Comparison of ENCODE assay signal across 8 cellular contexts in genomic region chr1:155598842-155599331, GRCh38. TPM values are rescaled to one million over a fixed set of nuclear protein-coding genes. Genes with fewer than 3 reads are reported as not detected.
A peak's percentile ranks its signal among the peaks of the same experiment; 100 is the strongest.
DNase-seq lines count a peak whose midpoint lies in the region; ATAC-seq and TF ChIP-seq lines count a peak whose summit lies in the region.

No MANE protein-coding gene starts in this region.

- no peak overlapping the region for H2BK20ac ChIP-seq in H9 (ENCODE audit: low read depth, low read length, poor library complexity, severe bottlenecking)

- no peak overlapping the region for H3K4ac ChIP-seq in H9 (ENCODE audit: low read depth, low read length)

- H3K36me3 Mint-ChIP-seq in H9 (ENCODE audit: insufficient read depth in 1 of 3, low read depth in 3 of 3) (no peaks in the 10 kb centered on the region), endothelial cell (ENCODE audit: low read depth, unreplicated experiment) (no peaks in the 10 kb centered on the region)
- no peaks in the 10 kb centered on the region for H3K36me3 Mint-ChIP-seq in activated CD4-positive, alpha-beta memory T cell treated with anti-CD3 and anti-CD28 coated beads, Interleukin-2, amount 10 ng/mL, durations not matched to agents 7 days and 5 days (ENCODE audit: low read depth)

- H4K5ac ChIP-seq in H9 (ENCODE audit: insufficient read length, low read depth, low read length) = no peak overlapping the region

- no peak overlapping the region for H3K4me3 ChIP-seq in gastroesophageal sphincter

- no peak for TF ChIP-seq POLR2A in gastroesophageal sphincter (IDR thresholded peaks at IDR 0.05)

- H3K4me3 Mint-ChIP-seq in H9 = peak overlapping the region in 1 of 2 experiments; percentile 49; a peak in 2 of 5 replicates
- H3K4me3 Mint-ChIP-seq in activated CD4-positive, alpha-beta memory T cell treated with anti-CD3 and anti-CD28 coated beads, Interleukin-2, amount 10 ng/mL, durations not matched to agents 7 days and 5 days = peak overlapping the region; percentile 69
- H3K4me3 Mint-ChIP-seq in endothelial cell (ENCODE audit: unreplicated experiment) = no peak overlapping the region

- H3K9ac ChIP-seq in H9 (ENCODE audit: extremely low read depth, insufficient read length, low read length) = no peak overlapping the region

- H4K91ac ChIP-seq in H9 (ENCODE audit: insufficient read length, low read depth, low read length) = no peak overlapping the region

- H2BK15ac ChIP-seq in H9 (ENCODE audit: low read depth, low read length) = no peak overlapping the region

- H3K18ac ChIP-seq in H9 (ENCODE audit: insufficient read length, low read depth, low read length) = no peak overlapping the region

- WGBS in H9 (ENCODE audit: extremely low coverage, insufficient read length, low lambda C conversion rate) = no CpG with 5 or more reads among the region's 12 CpGs
- WGBS in gastroesophageal sphincter (ENCODE audit: low coverage in 1 of 2), 2 donors = 4 to 6% methylated on average over 10 to 12 of the region's 12 CpGs

- no peak overlapping the region for H3K23ac ChIP-seq in H9 (ENCODE audit: insufficient read length, low read depth, low read length)

- no peak overlapping the region for H2AK5ac ChIP-seq in H9 (ENCODE audit: insufficient read length, low read length)

- no peaks in the 10 kb centered on the region for H3K23me2 ChIP-seq in H9 (ENCODE audit: insufficient read length, low read depth, low read length, poor library complexity, severe bottlenecking)

- H3K4me1 Mint-ChIP-seq in H9 (peaks cover 20 to 21% of the 10 kb centered on the region in 2 experiments), endothelial cell (ENCODE audit: unreplicated experiment) (peaks cover 8% of the 10 kb centered on the region)
- peaks cover 16% of the 10 kb centered on the region for H3K4me1 Mint-ChIP-seq in activated CD4-positive, alpha-beta memory T cell treated with anti-CD3 and anti-CD28 coated beads, Interleukin-2, amount 10 ng/mL, durations not matched to agents 7 days and 5 days

- H3K9me3 ChIP-seq in H9 (ENCODE audit: control insufficient read depth, low read depth, low read length) (no peaks in the 10 kb centered on the region), gastroesophageal sphincter (no peaks in the 10 kb centered on the region)

- no peak overlapping the region for H3K56ac ChIP-seq in H9 (ENCODE audit: insufficient read length, low read depth, low read length)

- H2AFZ ChIP-seq in H9 (ENCODE audit: low read length) = no peak overlapping the region

- H2BK12ac ChIP-seq in H9 (ENCODE audit: insufficient read length, low read depth, low read length) = no peak overlapping the region

- no peak overlapping the region for H4K8ac ChIP-seq in H9 (replicated peaks; ENCODE audit: insufficient read length, low read depth, low read length)

- TF ChIP-seq EP300 in gastroesophageal sphincter (IDR thresholded peaks at IDR 0.05) = no peak

- no peak overlapping the region for H2BK120ac ChIP-seq in H9 (ENCODE audit: low read depth, low read length, poor library complexity, severe bottlenecking)

- H3K27ac ChIP-seq in H9 (ENCODE audit: insufficient read length, low read depth, low read length) = no peak overlapping the region
- H3K27ac ChIP-seq in gastroesophageal sphincter = no peak overlapping the region

- no peak overlapping the region for H3K14ac ChIP-seq in H9 (ENCODE audit: insufficient read depth, low read length)

- H3K79me2 ChIP-seq in H9 (ENCODE audit: insufficient read depth, low read length) = no peaks in the 10 kb centered on the region

- CTCF ChIA-PET in activated CD4-positive, alpha-beta memory T cell treated with anti-CD3 and anti-CD28 coated beads, Interleukin-2, amount 10 ng/mL, durations not matched to agents 7 days and 5 days (lab: Charles Lee) = interaction anchor here (0.6 to 1.3 kb wide), 3 partner anchors 11 to 347 kb away, joined by 3 to 5 read pairs (median 4); partner anchors contain the start of gene MSTO1

- H3K36me3 ChIP-seq in gastroesophageal sphincter = no peaks in the 10 kb centered on the region

- H3T11ph ChIP-seq in H9 (ENCODE audit: low read length) = no peak overlapping the region

- peak overlapping the region in 2 of 3 experiments; percentile 85 to 88; a peak in 3 of 7 replicates for H3K27ac Mint-ChIP-seq in H9
- peak overlapping the region; percentile 72 for H3K27ac Mint-ChIP-seq in activated CD4-positive, alpha-beta memory T cell treated with anti-CD3 and anti-CD28 coated beads, Interleukin-2, amount 10 ng/mL, durations not matched to agents 7 days and 5 days
- no peak overlapping the region for H3K27ac Mint-ChIP-seq in endothelial cell (ENCODE audit: unreplicated experiment)

- H3K27me3 Mint-ChIP-seq in H9 (ENCODE audit: low read depth) = no peaks in the 10 kb centered on the region; the same call in 1 of the 2 replicates
- H3K27me3 Mint-ChIP-seq in activated CD4-positive, alpha-beta memory T cell treated with anti-CD3 and anti-CD28 coated beads, Interleukin-2, amount 10 ng/mL, durations not matched to agents 7 days and 5 days = no peaks in the 10 kb centered on the region
- peaks cover 2% of the 10 kb centered on the region for H3K27me3 Mint-ChIP-seq in endothelial cell (ENCODE audit: unreplicated experiment)

- no peaks in the 10 kb centered on the region for H3K79me1 ChIP-seq in H9 (ENCODE audit: insufficient read depth, low read depth, low read length, poor library complexity, severe bottlenecking)

- H3K4me2 ChIP-seq in H9 (ENCODE audit: insufficient read depth, insufficient read length, low read length) = peak overlapping the region; percentile 25

- no peak overlapping the region for H2BK5ac ChIP-seq in H9 (ENCODE audit: insufficient read length, low read length)

- H3K4me1 ChIP-seq in H9 (ENCODE audit: insufficient read depth, low read length) = no peaks in the 10 kb centered on the region
- H3K4me1 ChIP-seq in gastroesophageal sphincter = peaks cover 0 to 10% (median 0%) of the 10 kb centered on the region in 3 donors

- POLR2A ChIA-PET in activated CD4-positive, alpha-beta memory T cell treated with anti-CD3 and anti-CD28 coated beads, Interleukin-2, amount 10 ng/mL, durations not matched to agents 7 days and 5 days (lab: Charles Lee) = no interaction called here

- ATAC-seq in gastroesophageal sphincter = peak; percentile 41
- no peak for ATAC-seq in GM19328 (IDR thresholded peaks at IDR 0.05; ENCODE audit: unreplicated experiment)
- ATAC-seq in left lobe of liver = no peak
- no peak for ATAC-seq in HG03095 (IDR thresholded peaks at IDR 0.05; ENCODE audit: unreplicated experiment)

- H4K20me1 ChIP-seq in H9 (ENCODE audit: control insufficient read depth, insufficient read depth, insufficient read length) = no peaks in the 10 kb centered on the region

- DNase-seq in H9 = peak; percentile 63
- no peak for DNase-seq in activated CD4-positive, alpha-beta memory T cell treated with anti-CD3 and anti-CD28 coated beads, Interleukin-2, amount 10 ng/mL, durations not matched to agents 7 days and 5 days
- peak; percentile 57 for DNase-seq in retina
- no peak for DNase-seq in left lobe of liver (ENCODE audit: low spot score)
- no peak for DNase-seq in endothelial cell (ENCODE audit: low spot score)

- H3K9me3 Mint-ChIP-seq in H9 = no peaks in the 10 kb centered on the region
- H3K9me3 Mint-ChIP-seq in activated CD4-positive, alpha-beta memory T cell treated with anti-CD3 and anti-CD28 coated beads, Interleukin-2, amount 10 ng/mL, durations not matched to agents 7 days and 5 days = no peaks in the 10 kb centered on the region
- H3K9me3 Mint-ChIP-seq in endothelial cell (ENCODE audit: unreplicated experiment) = no peaks in the 10 kb centered on the region

- H3K27me3 ChIP-seq in H9 (ENCODE audit: insufficient read depth, low read length) (no peaks in the 10 kb centered on the region), gastroesophageal sphincter (peaks cover 12% of the 10 kb centered on the region)

- TF ChIP-seq CTCF in H9 (conservative IDR thresholded peaks at IDR 0.05) (peak; percentile 29; the same call in 2 of the 3 replicates), gastroesophageal sphincter (IDR thresholded peaks at IDR 0.05) (no peak), endothelial cell (IDR thresholded peaks at IDR 0.05; ENCODE audit: unreplicated experiment) (no peak)

RNA-seq across cellular contexts. Expression of gene MSTO1, which starts 11.1 kb away (rescaled TPM):
- total RNA-seq in H9 (2021) (89.5 and 96.2 TPM in 2 replicates), gastroesophageal sphincter (10 to 100 TPM in 1 of 4 donors, 1 to 10 TPM in 3; 7.6 to 13.2 (median 8.4) TPM), left lobe of liver (23.7 TPM), endothelial cell (ENCODE audit: unreplicated experiment) (34.5 TPM)
- total RNA-seq in activated CD4-positive, alpha-beta memory T cell treated with anti-CD3 and anti-CD28 coated beads, Interleukin-2, amount 10 ng/mL, durations not matched to agents 7 days and 5 days = 10 to 100 TPM; 43.4 to 43.6 TPM

RNA-seq across cellular contexts. Expression of gene ASH1L, which starts 36.3 kb away (rescaled TPM):
- total RNA-seq in H9 (2021) (30.3 and 32.8 TPM in 2 replicates), gastroesophageal sphincter (10 to 100 TPM; 55.6 to 81.3 (median 75.0) TPM), left lobe of liver (17.1 TPM), endothelial cell (ENCODE audit: unreplicated experiment) (28.5 TPM)
- 10 to 100 TPM; 35.9 to 42.0 TPM for total RNA-seq in activated CD4-positive, alpha-beta memory T cell treated with anti-CD3 and anti-CD28 coated beads, Interleukin-2, amount 10 ng/mL, durations not matched to agents 7 days and 5 days

Comparison
In these comparisons a context has a peak if more than half of its experiments do, and no peak if none do; other contexts are left out.
1. DNase-seq: peak in H9 (single experiment) and retina (single experiment); none in activated CD4-positive, alpha-beta memory T cell treated with anti-CD3 and anti-CD28 coated beads, Interleukin-2, amount 10 ng/mL, durations not matched to agents 7 days and 5 days (single experiment), left lobe of liver (single experiment) and endothelial cell (single experiment).